8 cellular contexts compared by ENCODE assay signal in genomic region chr11:125923012-125923579, GRCh38. TPM values are rescaled to one million over a fixed set of nuclear protein-coding genes. Genes with fewer than 3 reads are reported as not detected.
DNase-seq lines count a peak whose midpoint lies in the region; ATAC-seq and TF ChIP-seq lines count a peak whose summit lies in the region.

No MANE protein-coding gene starts in this region.

- no peak overlapping the region for H3K27ac ChIP-seq in right lobe of liver

- H3K4me3 ChIP-seq in right lobe of liver: no peak overlapping the region

- WGBS in right lobe of liver (ENCODE audit: insufficient coverage, low coverage, low lambda C conversion rate, missing lambda C conversion rate): 3% methylated on average over 8 of the region's 8 CpGs

- DNase-seq in ELF-1 (ENCODE audit: low read depth, low spot score) (peak; percentile 72), NCI-H2227 (lab: John Stamatoyannopoulos, UW; ENCODE audit: unreplicated experiment) (peak; percentile 76), dedifferentiated amniotic fluid mesenchymal stem cell (ENCODE audit: extremely low spot score) (peak; percentile 78), right lobe of liver (peak in 2 of 3 donors; percentile 43 to 74)
- DNase-seq in stimulated activated CD8-positive, alpha-beta memory T cell treated with anti-CD3 and anti-CD28 coated beads, Interleukin-12 subunit alpha, Interleukin-12 subunit beta, amount 100 ng/mL, for 1 hour (ENCODE audit: low read depth): peak; percentile 25

- no peaks in the 10 kb centered on the region for H3K9me3 ChIP-seq in right lobe of liver

- intact Hi-C loops in right lobe of liver (cut with DNase I): loop anchor here (5.0 kb wide), 1 partner anchor 269 kb away; no protein-coding TSS in a partner anchor

- peaks cover 0 to 14% (median 0%) of the 10 kb centered on the region in 4 donors for H3K4me1 ChIP-seq in right lobe of liver

- ATAC-seq in HG02759 (IDR thresholded peaks at IDR 0.05; ENCODE audit: unreplicated experiment) (peak; percentile 76), right lobe of liver (peak; percentile 77 to 87 (median 82)), GM18517 (IDR thresholded peaks at IDR 0.05; ENCODE audit: unreplicated experiment) (no peak)
- ATAC-seq in activated CD4-positive, CD25-positive, alpha-beta regulatory T cell treated with anti-CD3 and anti-CD28 coated beads, Interleukin-2, amount 50 U/mL, for 24 hours: peak; percentile 51

- no peaks in the 10 kb centered on the region for H3K27me3 ChIP-seq in right lobe of liver

- no peaks in the 10 kb centered on the region for H3K36me3 ChIP-seq in right lobe of liver

- peak; percentile 71 to 84 (median 78) for TF ChIP-seq CTCF in right lobe of liver (IDR thresholded peaks at IDR 0.05)

- no peak for TF ChIP-seq POLR2A in right lobe of liver (IDR thresholded peaks at IDR 0.05)

RNA-seq across cellular contexts. Expression of gene DDX25, which starts 18.8 kb away (rescaled TPM):
- total RNA-seq in right lobe of liver: under 1 TPM in 4 of 6 experiments, not detected in 2; 0.17 to 0.28 (median 0.21) TPM

RNA-seq across cellular contexts. Expression of gene PUS3, which starts 20.1 kb away (rescaled TPM):
- 10 to 100 TPM; 11.8 to 24.7 (median 17.4) TPM for total RNA-seq in right lobe of liver

RNA-seq across cellular contexts. Expression of gene VSIG10L2, which starts 22.7 kb away (rescaled TPM):
- total RNA-seq in right lobe of liver: under 1 TPM in 1 of 6 experiments, not detected in 5; 0.06 TPM

RNA-seq across cellular contexts. Expression of gene HYLS1, which starts 35.6 kb away (rescaled TPM):
- 1 to 10 TPM; 1.7 to 3.5 (median 3.2) TPM for total RNA-seq in right lobe of liver

Comparison
In these comparisons a context has a peak if more than half of its experiments do, and no peak if none do; other contexts are left out.
1. DNase-seq: peak in every context shown above with its lines; median percentile 78 in dedifferentiated amniotic fluid mesenchymal stem cell; 76 in NCI-H2227; 72 in ELF-1; 58 in right lobe of liver; 25 in stimulated activated CD8-positive, alpha-beta memory T cell treated with anti-CD3 and anti-CD28 coated beads, Interleukin-12 subunit alpha, Interleukin-12 subunit beta, amount 100 ng/mL, for 1 hour.